ENCODE assay signal across 29 cellular contexts in the genomic region with DNA sequence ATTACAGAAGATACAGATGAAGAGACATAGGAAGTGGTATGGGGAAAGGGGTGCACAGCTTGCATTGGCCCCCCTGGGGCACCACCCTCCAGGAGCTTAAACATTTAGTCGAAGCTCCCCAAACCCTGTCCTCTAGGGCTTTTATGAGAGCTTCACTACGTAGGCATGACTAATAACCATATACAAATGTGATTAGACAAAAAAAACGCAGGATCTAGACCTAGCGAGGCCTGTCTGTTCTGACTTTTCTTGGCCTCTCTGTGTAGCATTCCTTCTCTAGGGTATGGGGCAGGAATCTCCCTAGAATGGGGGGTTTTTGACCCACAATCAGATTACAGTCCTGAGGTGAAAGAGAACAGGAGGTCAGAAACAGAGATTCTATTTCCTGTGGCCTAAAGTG.
"Had no signal": no experiment of that assay in that cellular context is flagged by ENCODE, and none has a peak within 500 bp of the region (broad histone marks: within the 10 kb centered on the region; RNA-seq: fewer than 3 reads in every experiment).

No MANE protein-coding gene starts in this region.

- FAIRE-seq: bronchial epithelial cell, TTC549 had no signal

- H3K27me3 ChIP-seq: ascending aorta, cardiac muscle cell had no signal

- DNase-seq: activated B cell treated with CpG ODN at 0.5 μM for 24 hours; activated CD4-positive, alpha-beta memory T cell treated with anti-CD3 and anti-CD28 coated beads, Interleukin-2, amount 10 ng/mL, durations not matched to agents 7 days and 5 days; activated CD4-positive, alpha-beta T cell treated with anti-CD3 and anti-CD28 coated beads for 48 hours; activated CD4-positive, alpha-beta T cell treated with anti-CD3 and anti-CD28 coated beads, Interleukin-2, amount 10 ng/mL, durations not matched to agents 7 days and 5 days; activated CD4-positive, alpha-beta T cell treated with anti-CD3 and anti-CD28 coated beads, Interleukin-2, amount 50 U/mL, for 48 hours; activated CD4-positive, CD25-positive, alpha-beta regulatory T cell treated with anti-CD3 and anti-CD28 coated beads, Interleukin-2, amount 50 U/mL, for 72 hours; activated CD8-positive, alpha-beta memory T cell treated with anti-CD3 and anti-CD28 coated beads for 24 hours; activated CD8-positive, alpha-beta memory T cell treated with anti-CD3 and anti-CD28 coated beads, Interleukin-2, amount 10 ng/mL, durations not matched to agents 7 days and 5 days; activated CD8-positive, alpha-beta memory T cell treated with anti-CD3 and anti-CD28 coated beads, Interleukin-2, amount 50 U/mL, for 48 hours; activated CD8-positive, alpha-beta T cell treated with anti-CD3 and anti-CD28 coated beads, Interleukin-2, amount 10 ng/mL, durations not matched to agents 7 days and 5 days; activated effector memory CD4-positive, alpha-beta T cell treated with Interleukin-2 at 50 U/mL for 16 hours; activated gamma-delta T cell; activated naive CD4-positive, alpha-beta T cell treated with anti-CD3 and anti-CD28 coated beads, Interleukin-2, amount 10 ng/mL, durations not matched to agents 7 days and 5 days; activated naive CD4-positive, alpha-beta T cell treated with Interleukin-2 at 50 U/mL for 16 hours; activated naive CD8-positive, alpha-beta T cell treated with anti-CD3 and anti-CD28 coated beads, Interleukin-2, amount 10 ng/mL, durations not matched to agents 7 days and 5 days; activated naive CD8-positive, alpha-beta T cell treated with anti-CD3 and anti-CD28 coated beads, Interleukin-2, amount 50 U/mL, for 24 hours; activated T-cell treated with anti-CD3 and anti-CD28 coated beads, Interleukin-2, amount 50 U/mL, for 24 hours; activated T-cell treated with anti-CD3 and anti-CD28 coated beads, Interleukin-2, amount 50 U/mL, for 48 hours; amygdala; anterior cingulate cortex; caudate nucleus; cerebellar nuclear complex; T-helper 2 cell; T-helper 9 cell had no signal

- H3K4me3 ChIP-seq: ascending aorta, cardiac muscle cell had no signal

- H3K36me3 ChIP-seq: ascending aorta, cardiac muscle cell had no signal

- H3K4me1 ChIP-seq: ascending aorta had no signal

- ATAC-seq: activated CD8-positive, alpha-beta memory T cell treated with anti-CD3 and anti-CD28 coated beads, Interleukin-2, amount 10 ng/mL, durations not matched to agents 7 days and 5 days; activated CD8-positive, alpha-beta T cell treated with anti-CD3 and anti-CD28 coated beads, Interleukin-2, amount 10 ng/mL, durations not matched to agents 7 days and 5 days; activated naive CD8-positive, alpha-beta T cell treated with anti-CD3 and anti-CD28 coated beads, Interleukin-2, amount 50 U/mL, for 24 hours had no signal

- H3K27ac ChIP-seq: ascending aorta, cardiac muscle cell, VCaP had no signal
